In the genomic region with DNA sequence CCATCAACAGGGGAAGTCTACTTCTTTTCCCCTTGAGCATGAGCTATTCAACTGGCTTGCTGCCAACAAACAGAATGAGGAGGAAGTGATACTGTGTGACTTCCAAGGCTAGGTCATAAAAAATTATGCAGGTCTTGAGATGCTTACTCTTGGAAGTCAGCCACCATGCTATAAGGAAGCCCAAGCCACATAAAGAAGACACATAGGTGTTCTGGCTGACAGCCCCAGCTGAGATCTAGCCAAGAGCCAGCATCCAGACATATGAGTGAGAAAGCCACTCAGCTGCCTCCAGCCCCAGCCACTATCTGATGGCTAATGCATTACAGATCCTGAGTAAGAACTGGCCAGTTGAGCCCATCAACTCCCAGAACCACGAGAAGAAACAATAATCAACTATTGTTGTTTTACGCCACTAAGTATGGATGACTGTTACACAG, we compare ENCODE assay signal across 1 cellular context.
TF ChIP-seq lines count a peak whose summit lies in the region.

No MANE protein-coding gene starts in this region.

TF ChIP-seq in HCT116, 20 proteins besides CTCF, POLR2A, EP300 and RAD21 (continued from another document):
- TF ChIP-seq, protein P1, sequence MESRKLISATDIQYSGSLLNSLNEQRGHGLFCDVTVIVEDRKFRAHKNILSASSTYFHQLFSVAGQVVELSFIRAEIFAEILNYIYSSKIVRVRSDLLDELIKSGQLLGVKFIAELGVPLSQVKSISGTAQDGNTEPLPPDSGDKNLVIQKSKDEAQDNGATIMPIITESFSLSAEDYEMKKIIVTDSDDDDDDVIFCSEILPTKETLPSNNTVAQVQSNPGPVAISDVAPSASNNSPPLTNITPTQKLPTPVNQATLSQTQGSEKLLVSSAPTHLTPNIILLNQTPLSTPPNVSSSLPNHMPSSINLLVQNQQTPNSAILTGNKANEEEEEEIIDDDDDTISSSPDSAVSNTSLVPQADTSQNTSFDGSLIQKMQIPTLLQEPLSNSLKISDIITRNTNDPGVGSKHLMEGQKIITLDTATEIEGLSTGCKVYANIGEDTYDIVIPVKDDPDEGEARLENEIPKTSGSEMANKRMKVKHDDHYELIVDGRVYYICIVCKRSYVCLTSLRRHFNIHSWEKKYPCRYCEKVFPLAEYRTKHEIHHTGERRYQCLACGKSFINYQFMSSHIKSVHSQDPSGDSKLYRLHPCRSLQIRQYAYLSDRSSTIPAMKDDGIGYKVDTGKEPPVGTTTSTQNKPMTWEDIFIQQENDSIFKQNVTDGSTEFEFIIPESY (IDR thresholded peaks at IDR 0.05; ENCODE audit: extremely low read depth, insufficient replicate concordance, low read length): no peak
